In genomic region chr2:134778372-134778771, GRCh38 we compare ENCODE assay signal across 1 cellular context.
TF ChIP-seq lines count a peak whose summit lies in the region.

No MANE protein-coding gene starts in this region.

TF ChIP-seq in GM23338, 12 proteins besides CTCF, POLR2A, EP300 and RAD21 (continued from another document):
- TF ChIP-seq ZNF462 (CRISPR knock-in tag; IDR thresholded peaks at IDR 0.05): no peak
- no peak for TF ChIP-seq EZH2phosphoT487 (IDR thresholded peaks at IDR 0.05; ENCODE audit: unreplicated experiment)
- no peak for TF ChIP-seq EZH2 (IDR thresholded peaks at IDR 0.05; ENCODE audit: low read depth, unreplicated experiment)
- TF ChIP-seq CREB1 (CRISPR knock-in tag; IDR thresholded peaks at IDR 0.05; ENCODE audit: low read depth): no peak
- TF ChIP-seq REST (IDR thresholded peaks at IDR 0.05; ENCODE audit: unreplicated experiment): no peak
- no peak for TF ChIP-seq ZNF331 (CRISPR knock-in tag; IDR thresholded peaks at IDR 0.05; ENCODE audit: low read depth)
